8 cellular contexts compared by ENCODE assay signal in genomic region chr7:27661776-27662489, GRCh38. TPM values are rescaled to one million over a fixed set of nuclear protein-coding genes. Genes with fewer than 3 reads are reported as not detected.
DNase-seq lines count a peak whose midpoint lies in the region; ATAC-seq, FAIRE-seq and TF ChIP-seq lines count a peak whose summit lies in the region.

No MANE protein-coding gene starts in this region.

- no peaks in the 10 kb centered on the region for H3K27me3 ChIP-seq in SU-DHL-6 (ENCODE audit: low read length)
- H3K27me3 ChIP-seq in keratinocyte (ENCODE audit: control insufficient read depth, extremely low read depth, insufficient read depth, low read length), result no peaks in the 10 kb centered on the region

- H3K9me3 ChIP-seq in SU-DHL-6 (ENCODE audit: insufficient read depth, low read length) (no peaks in the 10 kb centered on the region), keratinocyte (ENCODE audit: control insufficient read depth, low read depth, low read length) (no peaks in the 10 kb centered on the region)

- H3K79me2 ChIP-seq in SU-DHL-6 (ENCODE audit: insufficient read depth, low read length), result no peaks in the 10 kb centered on the region
- peaks cover 7% of the 10 kb centered on the region for H3K79me2 ChIP-seq in keratinocyte (ENCODE audit: control insufficient read depth, insufficient read depth, low read length)

- H3K4me1 Mint-ChIP-seq in Calu3 (ENCODE audit: low read depth, unreplicated experiment), result peaks cover 20% of the 10 kb centered on the region

- no peaks in the 10 kb centered on the region for H3K27me3 Mint-ChIP-seq in Calu3 (ENCODE audit: unreplicated experiment)

- no peaks in the 10 kb centered on the region for H4K20me1 ChIP-seq in SU-DHL-6 (ENCODE audit: low read depth, low read length)
- no peaks in the 10 kb centered on the region for H4K20me1 ChIP-seq in keratinocyte (ENCODE audit: control insufficient read depth, extremely low read depth, insufficient read depth, low read length)

- TF ChIP-seq CTCF in Calu3 (IDR thresholded peaks at IDR 0.05; ENCODE audit: unreplicated experiment) (no peak), SU-DHL-6 (IDR thresholded peaks at IDR 0.05; ENCODE audit: insufficient read depth, low read length, poor library complexity, severe bottlenecking) (peak; percentile 24), keratinocyte (optimal IDR thresholded peaks at IDR 0.05 in 1 of 3, IDR thresholded peaks at IDR 0.05 in 1 of 3, conservative IDR thresholded peaks at IDR 0.05 in 1 of 3; ENCODE audit: extremely low read depth in 1 of 3, insufficient read depth in 2 of 3, low read length in 3 of 3) (peak in 1 of 3 experiments; percentile 28)

- H3K4me3 ChIP-seq in SU-DHL-6 (ENCODE audit: insufficient read depth, low read length, poor library complexity, severe bottlenecking) (peak overlapping the region; percentile 87), keratinocyte (ENCODE audit: control insufficient read depth in 2 of 3, extremely low read depth in 1 of 3, insufficient read depth in 2 of 3, low read depth in 1 of 3, low read length in 3 of 3) (peak overlapping the region; percentile 82 to 95 (median 87))

- H3K9me2 ChIP-seq in SU-DHL-6 (replicated peaks; ENCODE audit: insufficient read depth, low read length), result no peaks in the 10 kb centered on the region

- H3K27ac ChIP-seq in SU-DHL-6 (ENCODE audit: low read depth, low read length) (peak overlapping the region; percentile 29), keratinocyte (ENCODE audit: control insufficient read depth, insufficient read depth, low read length) (peak overlapping the region; percentile 89)

- H3K36me3 ChIP-seq in SU-DHL-6 (ENCODE audit: low read length), result no peaks in the 10 kb centered on the region
- no peaks in the 10 kb centered on the region for H3K36me3 ChIP-seq in keratinocyte (ENCODE audit: control insufficient read depth in 2 of 2, extremely low read depth in 1 of 2, insufficient read depth in 2 of 2, low read length in 2 of 2)

- peak overlapping the region; percentile 91 for H3K4me3 Mint-ChIP-seq in Calu3 (ENCODE audit: low read depth, unreplicated experiment)

- H2AFZ ChIP-seq in SU-DHL-6 (ENCODE audit: low read depth, low read length, severe bottlenecking) (peak overlapping the region; percentile 96), keratinocyte (ENCODE audit: control insufficient read depth, low read length) (peak overlapping the region; percentile 78)

- peaks cover 38% of the 10 kb centered on the region for H3K36me3 Mint-ChIP-seq in Calu3 (ENCODE audit: insufficient read depth, unreplicated experiment)

- peak; percentile 52 for DNase-seq in Calu3
- peak; percentile 1 for DNase-seq in central memory CD4-positive, alpha-beta T cell
- no peak for DNase-seq in keratinocyte (ENCODE audit: low read depth, low spot score)
- DNase-seq in stimulated activated CD4-positive, alpha-beta T cell treated with anti-CD3 and anti-CD28 coated beads, Interleukin-1b, Interleukin-23, amount 100 ng/mL, for 24 hours (ENCODE audit: low read depth in 4 of 4, low spot score in 1 of 4), result peak in 3 of 4 experiments; percentile 1 to 15 (median 2)
- no peak for DNase-seq in NCI-H2196 (lab: John Stamatoyannopoulos, UW; ENCODE audit: unreplicated experiment)

- TSS peak; percentile 36 for BruUV-seq in Calu3 (replicated peaks; lab: Mats Ljungman, UMichigan)

- dilution Hi-C loops in keratinocyte (cut with MboI; ENCODE audit: extremely low pct_ligation_motif_present, low sequenced_read_pairs), result no loop called here

- intact Hi-C loops in Calu3 (cut with micrococcal nuclease; ENCODE audit: unreplicated experiment), result loop anchor here (2.0 kb wide), 1 partner anchor 19 kb away; no protein-coding TSS in a partner anchor

- no peaks in the 10 kb centered on the region for H3K9me1 ChIP-seq in keratinocyte (ENCODE audit: control insufficient read depth, extremely low read depth, insufficient read depth, low read length)

- H3F3A ChIP-seq in SU-DHL-6 (ENCODE audit: insufficient read depth), result no peaks in the 10 kb centered on the region

- H3K9ac ChIP-seq in SU-DHL-6 (ENCODE audit: low read length) (peak overlapping the region; percentile 79), keratinocyte (ENCODE audit: control insufficient read depth, extremely low read depth, insufficient read depth, low read length) (peak overlapping the region; percentile 92)

- ATAC-seq in HG02571 (IDR thresholded peaks at IDR 0.05; ENCODE audit: unreplicated experiment) (peak; percentile 1), HG03565 (IDR thresholded peaks at IDR 0.05; ENCODE audit: unreplicated experiment) (no peak)

- CTCF ChIA-PET in Calu3 (lab: Charles Lee), result interaction anchor here (0.6 to 3.1 kb wide), 11 partner anchors 11 to 435 kb away, joined by 3 to 18 read pairs (median 5); partner anchors contain the start of gene TAX1BP1

- H3K27ac Mint-ChIP-seq in Calu3 (ENCODE audit: unreplicated experiment), result peak overlapping the region; percentile 82

- no peak for FAIRE-seq in keratinocyte (lab: Jason Lieb, UNC)

- H3K9me3 Mint-ChIP-seq in Calu3 (ENCODE audit: low read depth, unreplicated experiment), result no peaks in the 10 kb centered on the region

- H3K4me1 ChIP-seq in keratinocyte (ENCODE audit: control insufficient read depth, extremely low read depth, insufficient read depth, low read length), result peaks cover 5% of the 10 kb centered on the region

- H3K4me2 ChIP-seq in SU-DHL-6 (ENCODE audit: low read depth, low read length, poor library complexity, severe bottlenecking), result peak overlapping the region; percentile 82
- H3K4me2 ChIP-seq in keratinocyte (ENCODE audit: control insufficient read depth, extremely low read depth, insufficient read depth, low read depth, low read length), result peak overlapping the region; percentile 99

RNA-seq across cellular contexts. Expression of gene HIBADH, which starts 0.8 kb away (rescaled TPM):
- total RNA-seq in Calu3 (2022), result 74.6 and 75.9 TPM in 2 replicates
- 29.5 to 42.6 TPM (median 40.3 TPM) in 3 replicates for polyA plus RNA-seq in keratinocyte
- polyA plus RNA-seq in keratinocyte (2011; ENCODE audit: low read depth), result 19.7 TPM
- 33.4 and 54.3 TPM in 2 replicates for polyA plus RNA-seq in keratinocyte (2011; cell fraction: cytosol; rRNA removed)
- 26.8 and 26.9 TPM in 2 replicates for polyA plus RNA-seq in keratinocyte (2011; cell fraction: nucleus; rRNA removed)
- polyA plus RNA-seq in keratinocyte (2012; ENCODE audit: low replicate concordance), result 16.7 and 22.9 TPM in 2 replicates
- 7.4 to 20.5 TPM (median 13.1 TPM) in 3 replicates for polyA minus RNA-seq in keratinocyte
- polyA minus RNA-seq in keratinocyte (2011; cell fraction: cytosol; rRNA and poly(A)+ RNA removed), result 11.9 TPM
- polyA minus RNA-seq in keratinocyte (2011; cell fraction: nucleus; rRNA and poly(A)+ RNA removed), result 3.5 and 11.3 TPM in 2 replicates

Comparison
In these comparisons a context has a peak if more than half of its experiments do, and no peak if none do; other contexts are left out.
1. DNase-seq: peak in Calu3 (single experiment), central memory CD4-positive, alpha-beta T cell (single experiment) and stimulated activated CD4-positive, alpha-beta T cell treated with anti-CD3 and anti-CD28 coated beads, Interleukin-1b, Interleukin-23, amount 100 ng/mL, for 24 hours (3 of 4); none in keratinocyte (single experiment) and NCI-H2196 (single experiment).